ENCODE assay signal across 8 cellular contexts in the genomic region with DNA sequence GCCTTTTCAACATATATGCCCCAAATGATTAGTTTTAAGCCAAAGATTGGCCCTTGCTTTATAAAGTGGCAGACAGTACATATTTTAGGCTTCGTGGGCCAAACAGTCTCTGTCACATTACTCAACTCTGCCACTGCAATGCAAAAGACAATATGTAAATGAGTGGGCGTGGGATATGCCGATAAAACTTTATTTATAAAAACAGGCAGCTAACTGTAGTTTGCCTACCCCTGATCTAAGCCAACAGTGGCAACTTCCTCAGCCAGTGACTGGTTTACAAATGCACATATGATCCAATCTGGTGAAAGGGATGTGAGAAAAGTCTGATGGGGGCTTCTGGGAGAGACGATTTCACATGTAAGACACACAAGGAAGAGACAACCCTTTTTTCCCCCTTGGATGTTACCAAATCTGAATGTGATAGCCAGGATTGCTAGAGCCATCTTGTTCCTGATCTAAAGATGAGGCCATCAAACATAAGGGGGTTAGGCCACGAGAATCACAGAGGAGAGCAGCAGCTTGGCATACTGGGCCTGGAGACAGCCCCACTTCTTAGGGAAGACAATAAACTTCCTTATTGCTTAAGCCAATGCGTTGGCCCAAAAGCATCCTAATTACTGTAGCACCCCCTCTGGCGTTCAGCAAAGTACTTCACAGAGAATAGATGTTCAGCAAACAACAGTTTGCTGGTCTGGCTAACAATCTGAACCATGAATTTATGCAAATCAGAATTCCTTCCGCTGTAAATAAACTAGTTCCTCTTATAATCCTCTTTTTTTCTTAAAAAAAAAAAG.
DNase-seq lines count a peak whose midpoint lies in the region; TF ChIP-seq lines count a peak whose summit lies in the region.

No MANE protein-coding gene starts in this region.

- DNase-seq in LoVo (ENCODE audit: low spot score) (peak; percentile 59), breast epithelium (ENCODE audit: low spot score in 2 of 2) (no peak), midbrain (lab: John Stamatoyannopoulos, UW) (peak; percentile 9), NCI-H1694 (lab: John Stamatoyannopoulos, UW) (no peak), mesothelial cell of epicardium (ENCODE audit: low spot score in 2 of 2, unreplicated experiment in 2 of 2) (no peak)
- DNase-seq in activated CD4-positive, alpha-beta T cell treated with anti-CD3 and anti-CD28 coated beads for 4 hours, result no peak
- DNase-seq in activated CD4-positive, alpha-beta memory T cell treated with anti-CD3 and anti-CD28 coated beads, Interleukin-2, amount 10 ng/mL, durations not matched to agents 7 days and 5 days, result no peak

- H3K27ac ChIP-seq in DOHH2 (ENCODE audit: low read depth, low read length) (peak overlapping the region; percentile 19), breast epithelium (no peak overlapping the region)

- H3K27me3 ChIP-seq in DOHH2 (ENCODE audit: control insufficient read depth, low read length), result no peaks in the 10 kb centered on the region
- no peaks in the 10 kb centered on the region for H3K27me3 ChIP-seq in breast epithelium

- no peak for TF ChIP-seq POLR2A in breast epithelium (IDR thresholded peaks at IDR 0.05)

- H3K27ac Mint-ChIP-seq in mesothelial cell of epicardium, result no peak overlapping the region
- H3K27ac Mint-ChIP-seq in activated CD4-positive, alpha-beta memory T cell treated with anti-CD3 and anti-CD28 coated beads, Interleukin-2, amount 10 ng/mL, durations not matched to agents 7 days and 5 days, result no peak overlapping the region

- no peak overlapping the region for H3K4me3 Mint-ChIP-seq in mesothelial cell of epicardium
- H3K4me3 Mint-ChIP-seq in activated CD4-positive, alpha-beta memory T cell treated with anti-CD3 and anti-CD28 coated beads, Interleukin-2, amount 10 ng/mL, durations not matched to agents 7 days and 5 days, result no peak overlapping the region

- no peaks in the 10 kb centered on the region for H3K79me2 ChIP-seq in DOHH2 (ENCODE audit: control insufficient read depth, low read length)

- H3K4me1 ChIP-seq in DOHH2 (ENCODE audit: control insufficient read depth, low read length), result peaks cover 55% of the 10 kb centered on the region
- H3K4me1 ChIP-seq in breast epithelium, result no peaks in the 10 kb centered on the region

- peak; percentile 71 for TF ChIP-seq CTCF in DOHH2 (IDR thresholded peaks at IDR 0.05; ENCODE audit: low read depth, low read length, poor library complexity, severe bottlenecking)
- peak in 2 of 3 donors; percentile 15 to 30 for TF ChIP-seq CTCF in breast epithelium (IDR thresholded peaks at IDR 0.05)
- no peak for TF ChIP-seq CTCF in mesothelial cell of epicardium (IDR thresholded peaks at IDR 0.05; ENCODE audit: unreplicated experiment)

- no peaks in the 10 kb centered on the region for H3K4me1 Mint-ChIP-seq in mesothelial cell of epicardium
- H3K4me1 Mint-ChIP-seq in activated CD4-positive, alpha-beta memory T cell treated with anti-CD3 and anti-CD28 coated beads, Interleukin-2, amount 10 ng/mL, durations not matched to agents 7 days and 5 days, result no peaks in the 10 kb centered on the region

- no peaks in the 10 kb centered on the region for H3K36me3 ChIP-seq in DOHH2 (ENCODE audit: control insufficient read depth, low read length)
- H3K36me3 ChIP-seq in breast epithelium, result no peaks in the 10 kb centered on the region

- H3K27me3 Mint-ChIP-seq in mesothelial cell of epicardium (ENCODE audit: low read depth), result no peaks in the 10 kb centered on the region
- H3K27me3 Mint-ChIP-seq in activated CD4-positive, alpha-beta memory T cell treated with anti-CD3 and anti-CD28 coated beads, Interleukin-2, amount 10 ng/mL, durations not matched to agents 7 days and 5 days, result peaks cover 7% of the 10 kb centered on the region

- POLR2A ChIA-PET in activated CD4-positive, alpha-beta memory T cell treated with anti-CD3 and anti-CD28 coated beads, Interleukin-2, amount 10 ng/mL, durations not matched to agents 7 days and 5 days (lab: Charles Lee), result no interaction called here

- intact Hi-C loops in breast epithelium (cut with DNase I; ENCODE audit: low total_unique reads), result no loop called here

- peak overlapping the region; percentile 67 for H3K4me2 ChIP-seq in DOHH2 (ENCODE audit: low read length)

- H4K20me1 ChIP-seq in DOHH2 (ENCODE audit: control insufficient read depth, insufficient read depth, low read depth, low read length), result no peaks in the 10 kb centered on the region

- H3K4me3 ChIP-seq in DOHH2 (ENCODE audit: low read length) (peak overlapping the region; percentile 43), breast epithelium (no peak overlapping the region)

- H3K9me2 ChIP-seq in DOHH2 (replicated peaks; ENCODE audit: control insufficient read depth, low read length), result no peaks in the 10 kb centered on the region

- peaks cover 4% of the 10 kb centered on the region for H3F3A ChIP-seq in DOHH2 (ENCODE audit: control insufficient read depth, insufficient read depth)

- peaks cover 10% of the 10 kb centered on the region for H3K9me3 Mint-ChIP-seq in mesothelial cell of epicardium
- no peaks in the 10 kb centered on the region for H3K9me3 Mint-ChIP-seq in activated CD4-positive, alpha-beta memory T cell treated with anti-CD3 and anti-CD28 coated beads, Interleukin-2, amount 10 ng/mL, durations not matched to agents 7 days and 5 days

- no peaks in the 10 kb centered on the region for H3K9me3 ChIP-seq in DOHH2 (ENCODE audit: control insufficient read depth, insufficient read depth, low read length)
- no peaks in the 10 kb centered on the region for H3K9me3 ChIP-seq in breast epithelium

- CTCF ChIA-PET in activated CD4-positive, alpha-beta memory T cell treated with anti-CD3 and anti-CD28 coated beads, Interleukin-2, amount 10 ng/mL, durations not matched to agents 7 days and 5 days (lab: Charles Lee), result interaction anchor here (1.0 kb wide), 1 partner anchor 346 kb away, joined by 3 read pairs; no protein-coding TSS in a partner anchor

- H3K36me3 Mint-ChIP-seq in mesothelial cell of epicardium, result peaks cover 2% of the 10 kb centered on the region
- H3K36me3 Mint-ChIP-seq in activated CD4-positive, alpha-beta memory T cell treated with anti-CD3 and anti-CD28 coated beads, Interleukin-2, amount 10 ng/mL, durations not matched to agents 7 days and 5 days (ENCODE audit: low read depth), result no peaks in the 10 kb centered on the region

Comparison
In these comparisons a context has a peak if more than half of its experiments do, and no peak if none do; other contexts are left out.
1. DNase-seq: peak in LoVo (single experiment) and midbrain (single experiment); none in breast epithelium (0 of 2), NCI-H1694 (single experiment), mesothelial cell of epicardium (0 of 2), activated CD4-positive, alpha-beta T cell treated with anti-CD3 and anti-CD28 coated beads for 4 hours (0 of 2) and activated CD4-positive, alpha-beta memory T cell treated with anti-CD3 and anti-CD28 coated beads, Interleukin-2, amount 10 ng/mL, durations not matched to agents 7 days and 5 days (single experiment).